22 cellular contexts compared by ENCODE assay signal in genomic region chr20:62829231-62830230, GRCh38. TPM values are rescaled to one million over a fixed set of nuclear protein-coding genes. Genes with fewer than 3 reads are reported as not detected.
DNase-seq lines count a peak whose midpoint lies in the region; ATAC-seq and TF ChIP-seq lines count a peak whose summit lies in the region.
"Had no signal": no experiment of that assay in that cellular context is flagged by ENCODE, and none has a peak within 500 bp of the region (broad histone marks: within the 10 kb centered on the region; RNA-seq: fewer than 3 reads in every experiment).

No MANE protein-coding gene starts in this region.

- H2BK120ac ChIP-seq in neuronal stem cell (ENCODE audit: low read depth, low read length) = no peak overlapping the region

- POLR2A ChIA-PET in RWPE1 (lab: Yijun Ruan, JAX; ENCODE audit: low non-redundant PET) = no interaction called here

- H3K27ac ChIP-seq in GM23338 (ENCODE audit: low read depth) (no peak overlapping the region), RWPE1 (peak overlapping the region; percentile 10), neuronal stem cell (replicated peaks; ENCODE audit: low read length) (no peak overlapping the region), mammary epithelial cell (ENCODE audit: insufficient read depth, low read depth, low read length) (no peak overlapping the region)
- H3K27ac ChIP-seq: Peyer's patch had no signal

- H3K4me1 ChIP-seq in GM23338 (ENCODE audit: insufficient read depth) (peaks cover 2% of the 10 kb centered on the region; the same call in 1 of the 2 replicates), neuronal stem cell (ENCODE audit: control insufficient read depth in 2 of 2, insufficient read depth in 1 of 2, low read depth in 1 of 2, low read length in 2 of 2) (peaks cover 5 to 14% of the 10 kb centered on the region in 2 donors), BE2C (peaks cover 17% of the 10 kb centered on the region), mammary epithelial cell (ENCODE audit: insufficient read depth, low read length) (peaks cover 21% of the 10 kb centered on the region)

- no peaks in the 10 kb centered on the region for H3K9me2 ChIP-seq in GM23338 (ENCODE audit: insufficient read depth)

- no peaks in the 10 kb centered on the region for H3K9me3 Mint-ChIP-seq in GM23338

- no peak overlapping the region for H3K23ac ChIP-seq in neuronal stem cell (ENCODE audit: low read depth, low read length, poor library complexity)

- H3K36me3 ChIP-seq in GM23338 (ENCODE audit: insufficient read depth) = no peaks in the 10 kb centered on the region
- no peaks in the 10 kb centered on the region for H3K36me3 ChIP-seq in neuronal stem cell (replicated peaks in 1 of 2; ENCODE audit: control insufficient read depth in 2 of 2, insufficient read depth in 2 of 2, low read length in 2 of 2)
- H3K36me3 ChIP-seq in BE2C = no peaks in the 10 kb centered on the region
- no peaks in the 10 kb centered on the region for H3K36me3 ChIP-seq in mammary epithelial cell (ENCODE audit: insufficient read depth, low read length)
- H3K36me3 ChIP-seq: HAP-1, MG63, Peyer's patch had no signal

- peaks cover 9% of the 10 kb centered on the region for H3K27me3 Mint-ChIP-seq in GM23338 (ENCODE audit: insufficient read depth, low read depth, poor library complexity)

- H2BK15ac ChIP-seq in neuronal stem cell (ENCODE audit: low read length) = no peak overlapping the region

- DNase-seq in Right ventricle myocardium inferior (ENCODE audit: missing footprints) (peak; percentile 51), cardiac septum (ENCODE audit: low spot score) (no peak), GM23338 (ENCODE audit: low spot score) (no peak), RWPE1 (ENCODE audit: low spot score) (no peak), neuronal stem cell (ENCODE audit: low spot score) (no peak), BE2C (no peak), mammary epithelial cell (no peak)
- DNase-seq: 8988T, EL, GF-D8, MG63, NCI-H1417, NCI-H1694 treated with DMSO at 0.1 percent for 48 hours, NCI-H2081 treated with DMSO at 0.1 percent for 48 hours, NCI-H2171 treated with DMSO at 0.1 percent for 48 hours, NCI-H524 treated with DMSO at 0.1 percent for 48 hours, NCI-H82, Peyer's patch, SW 1271 had no signal

- CTCF ChIA-PET in RWPE1 (lab: Yijun Ruan, JAX) = interaction anchor here (0.5 to 0.6 kb wide), 2 partner anchors 46 to 179 kb away, joined by 3 read pairs; no protein-coding TSS in a partner anchor
- CTCF ChIA-PET in mammary epithelial cell (lab: Charles Lee; ENCODE audit: low non-redundant PET) = no interaction called here

- no peak overlapping the region for H3K4ac ChIP-seq in neuronal stem cell (ENCODE audit: low read length)

- H3K9me3 ChIP-seq in neuronal stem cell (replicated peaks in 1 of 2; ENCODE audit: control insufficient read depth in 2 of 2, insufficient read depth in 1 of 2, low read depth in 1 of 2, low read length in 2 of 2) (no peaks in the 10 kb centered on the region), BE2C (no peaks in the 10 kb centered on the region), mammary epithelial cell (replicated peaks; ENCODE audit: insufficient read depth, low read length) (no peaks in the 10 kb centered on the region)
- H3K9me3 ChIP-seq: HAP-1, MG63, Peyer's patch had no signal

- no peak overlapping the region for H4K91ac ChIP-seq in neuronal stem cell (ENCODE audit: low read depth, low read length, poor library complexity)

- H3F3A ChIP-seq in GM23338 (replicated peaks; ENCODE audit: low read depth) = peaks cover 2% of the 10 kb centered on the region; the same call in 1 of the 2 replicates

- H3K4me1 Mint-ChIP-seq in GM23338 = peaks cover 16% of the 10 kb centered on the region

- no peak overlapping the region for H2BK5ac ChIP-seq in neuronal stem cell (ENCODE audit: low read length)

- H4K20me1 ChIP-seq in GM23338 (replicated peaks; ENCODE audit: insufficient read depth) (no peaks in the 10 kb centered on the region), mammary epithelial cell (ENCODE audit: insufficient read depth, low read length) (no peaks in the 10 kb centered on the region)

- no peaks in the 10 kb centered on the region for H3K79me1 ChIP-seq in neuronal stem cell (ENCODE audit: low read depth, low read length)

- ATAC-seq in Right ventricle myocardium inferior (no peak), GM23338 (no peak), GM19395 (IDR thresholded peaks at IDR 0.05; ENCODE audit: unreplicated experiment) (no peak)

- H3K18ac ChIP-seq in neuronal stem cell (ENCODE audit: low read length) = peak overlapping the region; percentile 38

- H3K4me3 Mint-ChIP-seq in GM23338 = no peak overlapping the region

- dilution Hi-C loops in mammary epithelial cell (cut with HindIII; ENCODE audit: low sequenced_read_pairs) = no loop called here

- H3K14ac ChIP-seq in neuronal stem cell (ENCODE audit: low read length) = peak overlapping the region; percentile 97

- peak overlapping the region; percentile 21 for H3K9ac ChIP-seq in neuronal stem cell (ENCODE audit: low read depth, low read length, poor library complexity)
- H3K9ac ChIP-seq in mammary epithelial cell (ENCODE audit: insufficient read depth, low read length) = no peak overlapping the region

- no peak overlapping the region; the same call in 1 of the 2 replicates for H3K27ac Mint-ChIP-seq in GM23338

- H3K36me3 Mint-ChIP-seq in GM23338 (ENCODE audit: low read depth) = peaks cover 7% of the 10 kb centered on the region; the same call in 2 of the 3 replicates

- H3K4me3 ChIP-seq in GM23338 (no peak overlapping the region), neuronal stem cell (ENCODE audit: low read length in 2 of 2) (no peak overlapping the region), BE2C (ENCODE audit: low read depth, low read length) (no peak overlapping the region), mammary epithelial cell (replicated peaks in 1 of 3; ENCODE audit: insufficient read depth in 1 of 3, low read depth in 2 of 3, low read length in 3 of 3) (no peak overlapping the region)
- H3K4me3 ChIP-seq: HAP-1, MG63, Peyer's patch had no signal

- H3K4me2 ChIP-seq in GM23338 = no peak overlapping the region
- no peak overlapping the region for H3K4me2 ChIP-seq in neuronal stem cell (ENCODE audit: insufficient read depth, low read length, poor library complexity, severe bottlenecking)
- no peak overlapping the region for H3K4me2 ChIP-seq in mammary epithelial cell (ENCODE audit: insufficient read depth, low read depth, low read length)

- TF ChIP-seq CTCF in GM23338 (conservative IDR thresholded peaks at IDR 0.05; ENCODE audit: low read depth in 2 of 2) (no peak), RWPE1 (conservative IDR thresholded peaks at IDR 0.05; ENCODE audit: low read depth) (no peak), BE2C (IDR thresholded peaks at IDR 0.05; ENCODE audit: low read depth, low read length) (no peak), mammary epithelial cell (conservative IDR thresholded peaks at IDR 0.05 in 1 of 2, IDR thresholded peaks at IDR 0.05 in 1 of 2; ENCODE audit: extremely low read depth in 1 of 2, insufficient read depth in 1 of 2, low read depth in 1 of 2, low read length in 2 of 2) (no peak)

- H3K27me3 ChIP-seq in GM23338 (ENCODE audit: insufficient read depth) (no peaks in the 10 kb centered on the region), neuronal stem cell (ENCODE audit: control insufficient read depth in 3 of 3, insufficient read depth in 3 of 3, low read depth in 1 of 3, low read length in 3 of 3) (no peaks in the 10 kb centered on the region), BE2C (no peaks in the 10 kb centered on the region), mammary epithelial cell (ENCODE audit: insufficient read depth, low read length) (no peaks in the 10 kb centered on the region)
- H3K27me3 ChIP-seq: MG63, Peyer's patch had no signal

- intact Hi-C loops in Right ventricle myocardium inferior (cut with DNase I) (no loop called here), cardiac septum (cut with DNase I) (no loop called here), mammary epithelial cell (cut with micrococcal nuclease) (no loop called here)

- WGBS in neuronal stem cell (ENCODE audit: extremely low coverage in 2 of 2, insufficient read length in 2 of 2, insufficient replicate concordance in 1 of 2), 2 donors = no CpG with 5 or more reads among the region's 32 CpGs
- 95% methylated on average over 8 of the region's 32 CpGs for WGBS in mammary epithelial cell (ENCODE audit: low coverage, missing lambda C conversion rate)

- no TSS peak for BruUV-seq in mammary epithelial cell (replicated peaks; lab: Mats Ljungman, UMichigan)

- H4K8ac ChIP-seq in neuronal stem cell (ENCODE audit: low read depth, low read length) = no peak overlapping the region

- H2AFZ ChIP-seq in GM23338 = no peak overlapping the region
- H2AFZ ChIP-seq in neuronal stem cell (ENCODE audit: low read length) = no peak overlapping the region
- H2AFZ ChIP-seq in mammary epithelial cell (ENCODE audit: low read depth, low read length) = no peak overlapping the region

- no peak overlapping the region for H2AK5ac ChIP-seq in neuronal stem cell (ENCODE audit: low read depth, low read length)

- no peaks in the 10 kb centered on the region for H3K79me2 ChIP-seq in GM23338 (replicated peaks; ENCODE audit: insufficient read depth)
- no peaks in the 10 kb centered on the region for H3K79me2 ChIP-seq in mammary epithelial cell (ENCODE audit: insufficient read depth, low read length)

- in situ Hi-C loops in mammary epithelial cell (cut with MboI; ENCODE audit: low sequenced_read_pairs in 2 of 2) = no loop called here

- H2BK12ac ChIP-seq in neuronal stem cell (ENCODE audit: low read length) = no peak overlapping the region

RNA-seq across cellular contexts. Expression of gene COL9A3, which starts 12.7 kb away (rescaled TPM):
- total RNA-seq in Right ventricle myocardium inferior (5.5 TPM), cardiac septum (0.94 TPM), mammary epithelial cell (under 1 TPM in 1 of 2 donors, not detected in 1; 0.67 TPM)
- 110 and 113 TPM in 2 replicates for total RNA-seq in GM23338 (2014; rRNA removed; shearing (Covaris generic))
- polyA plus RNA-seq in GM23338 (2016; fragmentation: Nextera tagmentation; extraction: Ambion mirVana) (74.9 and 79.4 TPM in 2 replicates), mammary epithelial cell (0.16 TPM)
- polyA plus RNA-seq in neuronal stem cell (2013, experiment 1 of 2) = 77.2 TPM
- 77.0 TPM for polyA plus RNA-seq in neuronal stem cell (2013, experiment 2 of 2)
- polyA plus RNA-seq in BE2C (2012; ENCODE audit: insufficient read depth, insufficient read length, low read depth) = 5.9 TPM
- polyA minus RNA-seq in mammary epithelial cell = not detected
- total RNA-seq: LHCN-M2 had no signal

RNA-seq across cellular contexts. Expression of gene OGFR, which starts 24.9 kb away (rescaled TPM):
- total RNA-seq in Right ventricle myocardium inferior (22.5 TPM), cardiac septum (16.4 TPM), mammary epithelial cell (10 to 100 TPM; 12.7 to 30.0 TPM)
- 48.8 and 50.6 TPM in 2 replicates for total RNA-seq in GM23338 (2014; rRNA removed; shearing (Covaris generic))
- polyA plus RNA-seq in GM23338 (2016; fragmentation: Nextera tagmentation; extraction: Ambion mirVana) (9.6 and 12.3 TPM in 2 replicates), mammary epithelial cell (20.6 TPM)
- polyA plus RNA-seq in neuronal stem cell (2013, experiment 1 of 2) = 15.0 TPM
- 14.7 TPM for polyA plus RNA-seq in neuronal stem cell (2013, experiment 2 of 2)
- polyA plus RNA-seq in BE2C (2012; ENCODE audit: insufficient read depth, insufficient read length, low read depth) = 138 TPM
- 12.4 TPM for polyA minus RNA-seq in mammary epithelial cell

RNA-seq across cellular contexts. Expression of gene TCFL5, which starts 32.1 kb away (rescaled TPM):
- total RNA-seq in Right ventricle myocardium inferior (6.0 TPM), cardiac septum (7.8 TPM), mammary epithelial cell (10 to 100 TPM in 1 of 2 donors, 1 to 10 TPM in 1; 8.1 to 11.7 TPM)
- 18.8 and 19.3 TPM in 2 replicates for total RNA-seq in GM23338 (2014; rRNA removed; shearing (Covaris generic))
- polyA plus RNA-seq in GM23338 (2016; fragmentation: Nextera tagmentation; extraction: Ambion mirVana) (5.4 and 5.8 TPM in 2 replicates), mammary epithelial cell (6.5 TPM)
- polyA plus RNA-seq in neuronal stem cell (2013, experiment 1 of 2) = 14.5 TPM
- 15.3 TPM for polyA plus RNA-seq in neuronal stem cell (2013, experiment 2 of 2)
- polyA plus RNA-seq in BE2C (2012; ENCODE audit: insufficient read depth, insufficient read length, low read depth) = 8.8 TPM
- polyA minus RNA-seq in mammary epithelial cell = 1.9 TPM

RNA-seq across cellular contexts. Expression of gene MRGBP, which starts 33.3 kb away (rescaled TPM):
- total RNA-seq in Right ventricle myocardium inferior = 10.0 TPM
- total RNA-seq in cardiac septum = 7.9 TPM
- 24.3 and 26.0 TPM in 2 replicates for total RNA-seq in GM23338 (2014; rRNA removed; shearing (Covaris generic))
- 19.7 and 20.9 TPM in 2 replicates for polyA plus RNA-seq in GM23338 (2016; fragmentation: Nextera tagmentation; extraction: Ambion mirVana)
- 15.5 TPM for polyA plus RNA-seq in neuronal stem cell (2013, experiment 1 of 2)
- polyA plus RNA-seq in neuronal stem cell (2013, experiment 2 of 2) = 15.6 TPM
- 28.1 TPM for polyA plus RNA-seq in BE2C (2012; ENCODE audit: insufficient read depth, insufficient read length, low read depth)
- total RNA-seq in mammary epithelial cell = 10 to 100 TPM; 14.6 to 15.7 TPM
- 14.1 TPM for polyA plus RNA-seq in mammary epithelial cell
- polyA minus RNA-seq in mammary epithelial cell = 15.3 TPM

Comparison
In these comparisons a context has a peak if more than half of its experiments do, and no peak if none do; other contexts are left out.
1. RNA of gene COL9A3, which starts 12.7 kb away (total RNA-seq): 110 to 113 TPM in GM23338; 5.5 TPM in Right ventricle myocardium inferior (single experiment), 0.94 TPM in cardiac septum (single experiment) and 0.67 TPM in mammary epithelial cell; every median in the first group is over 10 times any median in the second.